Comparison of ENCODE assay signal across 9 cellular contexts in the genomic region with DNA sequence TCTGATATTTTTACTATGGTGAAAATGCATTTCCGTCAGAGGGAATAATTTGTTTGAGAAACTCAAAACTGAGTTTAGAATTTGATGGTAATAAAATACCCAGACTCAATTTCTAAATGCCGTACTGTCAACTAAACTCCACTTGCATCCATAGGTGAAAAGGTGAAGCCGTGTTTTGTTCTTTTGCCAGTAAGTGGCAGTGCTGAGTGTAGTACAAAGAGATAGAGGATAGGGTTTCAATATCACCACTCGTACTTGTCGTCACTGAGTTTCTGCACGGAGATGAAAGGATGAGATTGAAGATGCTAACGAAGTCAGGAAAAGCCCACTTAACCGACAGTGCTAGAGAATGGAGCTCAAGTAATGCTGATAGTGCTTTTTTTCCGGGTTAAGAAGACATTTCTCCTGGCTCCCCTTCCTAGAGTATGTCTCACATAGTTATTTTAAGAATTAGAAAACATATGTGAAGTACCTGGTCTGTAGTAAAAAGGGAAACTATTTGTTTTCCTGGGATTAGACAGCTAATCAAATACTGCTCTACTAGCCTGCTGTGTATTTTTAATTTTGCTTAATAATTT.
A peak's percentile ranks its signal among the peaks of the same experiment; 100 is the strongest.
DNase-seq lines count a peak whose midpoint lies in the region; ATAC-seq, FAIRE-seq and TF ChIP-seq lines count a peak whose summit lies in the region.
"Had no signal": no experiment of that assay in that cellular context is flagged by ENCODE, and none has a peak within 500 bp of the region (broad histone marks: within the 10 kb centered on the region; RNA-seq: fewer than 3 reads in every experiment).

No MANE protein-coding gene starts in this region.

- intact Hi-C loops in A673 (cut with micrococcal nuclease; ENCODE audit: unreplicated experiment), result loop anchor here (5.0 to 10.0 kb wide), 2 partner anchors 157 to 260 kb away; no protein-coding TSS in a partner anchor

- H3K27me3 ChIP-seq in A673 (replicated peaks; ENCODE audit: insufficient read depth, low read depth, low read length, poor library complexity), result no peaks in the 10 kb centered on the region

- ATAC-seq in GM19035 (IDR thresholded peaks at IDR 0.05; ENCODE audit: unreplicated experiment) (peak; percentile 71), T-helper 17 cell (peak; percentile 67), HG03097 (IDR thresholded peaks at IDR 0.05; ENCODE audit: low FRiP score, unreplicated experiment) (no peak)

- no peaks in the 10 kb centered on the region for H3K36me3 Mint-ChIP-seq in T-helper 17 cell (ENCODE audit: low read depth)

- POLR2A ChIA-PET in A673 (lab: Charles Lee; ENCODE audit: low non-redundant PET), result no interaction called here

- CTCF ChIA-PET in A673 (lab: Charles Lee), result interaction anchor here (1.2 kb wide), 1 partner anchor 157 kb away, joined by 4 read pairs; no protein-coding TSS in a partner anchor

- H3K27me3 Mint-ChIP-seq in T-helper 17 cell, result peaks cover 46% of the 10 kb centered on the region

- H3K36me3 ChIP-seq in A673 (ENCODE audit: insufficient read depth, low read length, poor library complexity, severe bottlenecking), result no peaks in the 10 kb centered on the region

- peak; percentile 29 for DNase-seq in A673 (ENCODE audit: low spot score)
- DNase-seq in Jurkat, Clone E6-1 (ENCODE audit: low read depth, low spot score), result peak; percentile 71
- DNase-seq in T-helper 17 cell, result no peak
- peak; percentile 28 for DNase-seq in urothelium cell line (ENCODE audit: low spot score)
- DNase-seq in activated effector memory CD4-positive, alpha-beta T cell treated with Interleukin-2 at 50 U/mL for 16 hours, result no peak
- no peak for DNase-seq in T1000 (lab: John Stamatoyannopoulos, UW)

- peaks cover 8% of the 10 kb centered on the region for H3K4me1 Mint-ChIP-seq in T-helper 17 cell

- H3K4me3 Mint-ChIP-seq in T-helper 17 cell, result no peak overlapping the region

- H3K4me1 ChIP-seq in A673 (ENCODE audit: insufficient read depth, low read length, poor library complexity, severe bottlenecking), result no peaks in the 10 kb centered on the region

- BruUV-seq in A673 (replicated peaks; lab: Mats Ljungman, UMichigan), result no TSS peak

- H3K27ac Mint-ChIP-seq in T-helper 17 cell, result no peak overlapping the region

- no peak overlapping the region for H3K27ac ChIP-seq in A673 (ENCODE audit: low read depth, low read length, poor library complexity, severe bottlenecking)

- no peak overlapping the region for H3K4me3 ChIP-seq in A673 (ENCODE audit: low read depth, low read length, poor library complexity, severe bottlenecking)
- no peak overlapping the region for H3K4me3 ChIP-seq in Jurkat, Clone E6-1 (ENCODE audit: low read length)

- FAIRE-seq in urothelium cell line (lab: Jason Lieb, UNC), result no peak
- FAIRE-seq: TTC549 had no signal

- H3K9me3 ChIP-seq in A673 (ENCODE audit: low read depth, low read length, poor library complexity, severe bottlenecking) (no peaks in the 10 kb centered on the region), T-helper 17 cell (ENCODE audit: control insufficient read depth, low read length, poor library complexity, severe bottlenecking) (no peaks in the 10 kb centered on the region)

- TF ChIP-seq CTCF in A673 (conservative IDR thresholded peaks at IDR 0.05; ENCODE audit: low read depth, low read length), result peak; percentile 34; the same call in 1 of the 2 replicates

Comparison
In these comparisons a context has a peak if more than half of its experiments do, and no peak if none do; other contexts are left out.
1. DNase-seq: peak in A673 (single experiment), Jurkat, Clone E6-1 (single experiment) and urothelium cell line (single experiment); none in T-helper 17 cell (0 of 3), activated effector memory CD4-positive, alpha-beta T cell treated with Interleukin-2 at 50 U/mL for 16 hours (single experiment) and T1000 (single experiment).